Comparison of ENCODE assay signal across 8 cellular contexts in the genomic region with DNA sequence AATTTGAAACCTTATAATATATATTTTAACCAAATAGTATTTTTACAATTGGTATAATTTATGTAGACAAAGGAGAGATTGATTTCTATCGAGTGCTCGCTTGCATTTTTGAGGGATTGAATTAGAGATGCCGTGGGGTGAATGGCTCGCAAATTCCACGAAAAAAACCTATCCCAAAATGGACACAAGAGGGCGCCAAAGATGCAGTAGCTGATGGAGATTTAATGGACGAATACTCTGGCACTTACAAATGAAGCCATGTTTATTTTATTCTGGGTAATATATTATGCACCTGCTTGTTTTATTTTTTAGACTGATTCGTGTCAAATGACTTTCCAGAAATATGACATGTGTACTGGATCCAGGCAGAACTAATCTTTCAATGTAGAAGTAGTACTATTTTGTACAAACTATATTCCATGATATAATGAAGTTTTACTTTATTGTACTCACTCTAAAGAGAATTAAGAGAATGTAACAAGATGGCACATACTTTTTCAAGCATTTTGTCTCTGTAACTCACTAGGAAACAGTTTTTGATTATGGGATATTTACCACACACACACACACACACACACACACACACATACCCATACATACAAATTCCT.
DNase-seq lines count a peak whose midpoint lies in the region; ATAC-seq, FAIRE-seq and TF ChIP-seq lines count a peak whose summit lies in the region.

No MANE protein-coding gene starts in this region.

- H3K36me3 ChIP-seq in BE2C (no peaks in the 10 kb centered on the region), kidney (ENCODE audit: control insufficient read depth in 1 of 2, insufficient read depth in 2 of 2, low read length in 2 of 2) (no peaks in the 10 kb centered on the region)

- no peaks in the 10 kb centered on the region for H3K9me3 ChIP-seq in BE2C
- H3K9me3 ChIP-seq in kidney (ENCODE audit: control insufficient read depth in 1 of 2, low read length in 2 of 2): no peaks in the 10 kb centered on the region

- H3K27me3 ChIP-seq in BE2C: peaks cover 31% of the 10 kb centered on the region

- DNase-seq in BE2C (peak; percentile 50), LNCaP clone FGC (ENCODE audit: low read depth) (peak; percentile 6), astrocyte of the cerebellum (ENCODE audit: low read depth) (peak; percentile 42), kidney (no peak)
- DNase-seq in stimulated activated CD4-positive, alpha-beta T cell treated with anti-CD3 and anti-CD28 coated beads, TNF-alpha, amount 100 ng/mL, for 1 hour (ENCODE audit: low read depth in 3 of 3, low spot score in 1 of 3): peak in 2 of 3 donors; percentile 9 to 18

- no peak overlapping the region for H3K27ac ChIP-seq in kidney (ENCODE audit: low read depth in 2 of 2, low read length in 2 of 2)

- H3K4me3 ChIP-seq in BE2C (ENCODE audit: low read depth, low read length): no peak overlapping the region
- H3K4me3 ChIP-seq in LNCaP clone FGC (ENCODE audit: low read depth, low read length): no peak overlapping the region
- H3K4me3 ChIP-seq in astrocyte of the cerebellum (ENCODE audit: low read depth, low read length): no peak overlapping the region
- no peak overlapping the region for H3K4me3 ChIP-seq in kidney (ENCODE audit: low read length in 2 of 2)

- ATAC-seq in GM18867 (IDR thresholded peaks at IDR 0.05; ENCODE audit: unreplicated experiment) (peak; percentile 79), SK-N-SH treated with all-trans-retinoic acid at 6 μM for 48 hours (peak; percentile 77; the same call in 2 of the 3 replicates), HG03521 (IDR thresholded peaks at IDR 0.05; ENCODE audit: unreplicated experiment) (no peak)

- peak; percentile 88 for FAIRE-seq in kidney (lab: Jason Lieb, UNC)

- in situ Hi-C loops in astrocyte of the cerebellum (cut with HindIII; ENCODE audit: low sequenced_read_pairs): loop anchor here (5.0 to 25.0 kb wide), 2 partner anchors 1178 to 1428 kb away; no protein-coding TSS in a partner anchor

- H3K9ac ChIP-seq in kidney (ENCODE audit: low read length in 2 of 2): no peak overlapping the region

- H3K4me1 ChIP-seq in BE2C: no peaks in the 10 kb centered on the region
- H3K4me1 ChIP-seq in kidney (ENCODE audit: control insufficient read depth in 1 of 2, insufficient read depth in 1 of 2, low read depth in 1 of 2, low read length in 2 of 2): no peaks in the 10 kb centered on the region

- TF ChIP-seq CTCF in BE2C (IDR thresholded peaks at IDR 0.05; ENCODE audit: low read depth, low read length) (peak; percentile 88), LNCaP clone FGC (IDR thresholded peaks at IDR 0.05; ENCODE audit: control insufficient read depth, extremely low read depth, insufficient read depth) (peak; percentile 89), astrocyte of the cerebellum (IDR thresholded peaks at IDR 0.05; ENCODE audit: low read depth, low read length, missing control alignments) (peak; percentile 87), kidney (IDR thresholded peaks at IDR 0.05; ENCODE audit: borderline replicate concordance, extremely low read depth, insufficient read depth) (peak; percentile 71)

- intact Hi-C loops in kidney (cut with DNase I): loop anchor here (10.0 kb wide), 2 partner anchors 1175 to 1435 kb away; no protein-coding TSS in a partner anchor

TF ChIP-seq in SK-N-SH treated with all-trans-retinoic acid at 6 μM for 48 hours, 23 proteins besides CTCF, POLR2A, EP300 and RAD21:
- TF ChIP-seq ZNF8 (CRISPR knock-in tag; IDR thresholded peaks at IDR 0.05): no peak
- no peak for TF ChIP-seq TOX (CRISPR knock-in tag; IDR thresholded peaks at IDR 0.05; ENCODE audit: borderline replicate concordance)
- no peak for TF ChIP-seq ZNF565 (CRISPR knock-in tag; conservative IDR thresholded peaks at IDR 0.05; ENCODE audit: low read depth)
- no peak for TF ChIP-seq POU6F1 (CRISPR knock-in tag; IDR thresholded peaks at IDR 0.05; ENCODE audit: borderline replicate concordance, low read depth)
- TF ChIP-seq ZC3H10 (CRISPR knock-in tag; IDR thresholded peaks at IDR 0.05): no peak
- TF ChIP-seq OSR1 (CRISPR knock-in tag; IDR thresholded peaks at IDR 0.05): no peak
- TF ChIP-seq SNAI2 (CRISPR knock-in tag; IDR thresholded peaks at IDR 0.05): no peak
- no peak for TF ChIP-seq ZFP3 (CRISPR knock-in tag; IDR thresholded peaks at IDR 0.05)
